Comparison of ENCODE assay signal across 8 cellular contexts in the genomic region with DNA sequence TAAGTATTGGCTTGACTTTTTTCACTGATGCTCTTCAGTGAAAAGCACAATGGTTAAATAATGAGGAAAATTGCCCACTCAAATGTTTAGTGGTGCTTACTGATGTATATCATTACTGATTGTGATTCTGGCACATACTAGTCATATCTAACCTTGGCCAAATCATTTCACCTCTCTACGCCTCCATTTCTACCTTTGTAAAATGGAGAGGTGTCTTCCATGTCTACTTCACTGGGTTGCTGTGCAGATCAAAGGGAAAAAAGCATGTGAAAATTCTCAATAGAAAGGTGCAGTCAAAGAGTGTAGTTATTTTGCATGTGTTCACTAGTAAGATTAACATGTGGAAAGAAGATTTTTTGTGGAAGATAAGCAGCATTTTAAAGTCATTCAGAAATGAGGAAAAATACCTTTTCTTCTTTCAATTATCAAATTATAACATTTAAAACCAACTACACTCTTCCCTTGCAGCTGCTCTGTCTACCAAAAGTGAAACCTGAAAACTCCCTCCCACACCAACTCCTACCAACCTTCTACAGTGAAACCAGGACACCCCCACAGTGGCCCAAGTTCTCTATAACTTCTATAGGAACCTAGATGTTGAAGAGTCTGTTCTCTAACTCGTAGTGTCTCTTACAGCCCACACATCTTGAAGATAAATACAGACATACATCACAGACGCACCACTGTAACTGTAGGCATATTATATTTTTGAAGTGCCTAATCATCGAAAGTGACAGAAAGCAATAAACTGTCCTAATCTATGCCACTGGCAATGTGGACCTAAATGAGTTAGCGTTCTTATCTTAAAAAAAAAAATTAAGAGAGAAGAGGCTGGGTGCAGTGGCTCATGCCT. TPM values are rescaled to one million over a fixed set of nuclear protein-coding genes. Genes with fewer than 3 reads are reported as not detected.
A peak's percentile ranks its signal among the peaks of the same experiment; 100 is the strongest.
DNase-seq lines count a peak whose midpoint lies in the region; ATAC-seq and TF ChIP-seq lines count a peak whose summit lies in the region.

No MANE protein-coding gene starts in this region.

- H3K27me3 ChIP-seq in SU-DHL-6 (ENCODE audit: low read length) (no peaks in the 10 kb centered on the region), thyroid gland (no peaks in the 10 kb centered on the region)

- H3K9me3 Mint-ChIP-seq in immature natural killer cell: no peaks in the 10 kb centered on the region

- H3K36me3 ChIP-seq in SU-DHL-6 (ENCODE audit: low read length): no peaks in the 10 kb centered on the region
- H3K36me3 ChIP-seq in thyroid gland: no peaks in the 10 kb centered on the region

- H3K4me1 Mint-ChIP-seq in immature natural killer cell: peaks cover 2 to 18% of the 10 kb centered on the region in 2 donors

- H3F3A ChIP-seq in SU-DHL-6 (ENCODE audit: insufficient read depth): peaks cover 5% of the 10 kb centered on the region; the same call in 1 of the 2 replicates

- no peak for TF ChIP-seq POLR2A in thyroid gland (IDR thresholded peaks at IDR 0.05)

- H3K27me3 Mint-ChIP-seq in immature natural killer cell (ENCODE audit: low read depth in 3 of 3): peaks cover 0 to 4% (median 1%) of the 10 kb centered on the region in 3 donors

- peak overlapping the region; percentile 26 to 65 (median 47) for H3K4me3 Mint-ChIP-seq in immature natural killer cell

- H3K9me2 ChIP-seq in SU-DHL-6 (replicated peaks; ENCODE audit: insufficient read depth, low read length): no peaks in the 10 kb centered on the region

- WGBS in thyroid gland, 2 donors: 81 to 88% methylated on average over 5 of the region's 5 CpGs

- intact Hi-C loops in thyroid gland (cut with DNase I): loop anchor here (10.0 kb wide), 2 partner anchors 159 to 389 kb away; no protein-coding TSS in a partner anchor

- H3K4me2 ChIP-seq in SU-DHL-6 (ENCODE audit: low read depth, low read length, poor library complexity, severe bottlenecking): peak overlapping the region; percentile 58

- H3K36me3 Mint-ChIP-seq in immature natural killer cell: no peaks in the 10 kb centered on the region

- TF ChIP-seq CTCF in SU-DHL-6 (IDR thresholded peaks at IDR 0.05; ENCODE audit: insufficient read depth, low read length, poor library complexity, severe bottlenecking) (no peak), thyroid gland (IDR thresholded peaks at IDR 0.05) (no peak)

- H3K4me1 ChIP-seq in thyroid gland: no peaks in the 10 kb centered on the region

- peak overlapping the region in 5 of 6 donors; percentile 4 to 80 (median 39) for H3K27ac Mint-ChIP-seq in immature natural killer cell

- H3K27ac ChIP-seq in SU-DHL-6 (ENCODE audit: low read depth, low read length): peak overlapping the region; percentile 71
- no peak overlapping the region for H3K27ac ChIP-seq in thyroid gland

- H3K79me2 ChIP-seq in SU-DHL-6 (ENCODE audit: insufficient read depth, low read length): no peaks in the 10 kb centered on the region; the same call in 1 of the 2 replicates

- DNase-seq in immature natural killer cell: peak in 1 of 3 donors; percentile 19
- no peak for DNase-seq in NCI-H774 (lab: John Stamatoyannopoulos, UW)
- no peak for DNase-seq in thyroid gland
- no peak for DNase-seq in NCI-H526 (lab: John Stamatoyannopoulos, UW)
- DNase-seq in H4 (ENCODE audit: low spot score): no peak

- H2AFZ ChIP-seq in SU-DHL-6 (ENCODE audit: low read depth, low read length, severe bottlenecking): peak overlapping the region; percentile 66

- H3K9me3 ChIP-seq in SU-DHL-6 (ENCODE audit: insufficient read depth, low read length): no peaks in the 10 kb centered on the region
- no peaks in the 10 kb centered on the region for H3K9me3 ChIP-seq in thyroid gland

- peak overlapping the region; percentile 37 for H3K9ac ChIP-seq in SU-DHL-6 (ENCODE audit: low read length)

- H3K4me3 ChIP-seq in SU-DHL-6 (ENCODE audit: insufficient read depth, low read length, poor library complexity, severe bottlenecking): peak overlapping the region; percentile 38
- H3K4me3 ChIP-seq in thyroid gland (replicated peaks in 1 of 3): no peak overlapping the region

- H4K20me1 ChIP-seq in SU-DHL-6 (ENCODE audit: low read depth, low read length): no peaks in the 10 kb centered on the region

- ATAC-seq in GM19035 (IDR thresholded peaks at IDR 0.05; ENCODE audit: unreplicated experiment) (peak; percentile 88), HG02870 (IDR thresholded peaks at IDR 0.05; ENCODE audit: unreplicated experiment) (peak; percentile 88)

RNA-seq across cellular contexts. Expression of gene CD200R1, which starts 1.4 kb away (rescaled TPM):
- 1 to 10 TPM; 1.4 to 1.9 (median 1.7) TPM for polyA plus RNA-seq in immature natural killer cell
- 1 to 10 TPM in 2 of 4 donors, under 1 TPM in 2; 0.75 to 2.1 (median 0.99) TPM for total RNA-seq in thyroid gland
- total RNA-seq in H4 (2014; rRNA removed; shearing (Covaris generic)): 0.31 TPM in 1 of 2 replicates, not detected in the other

RNA-seq across cellular contexts. Expression of gene GTPBP8, which starts 17.2 kb away (rescaled TPM):
- polyA plus RNA-seq in immature natural killer cell: 10 to 100 TPM; 14.5 to 34.9 (median 28.3) TPM
- total RNA-seq in thyroid gland: 10 to 100 TPM; 23.5 to 50.1 (median 32.9) TPM
- total RNA-seq in H4 (2014; rRNA removed; shearing (Covaris generic)): 26.9 and 28.0 TPM in 2 replicates
